In the genomic region with DNA sequence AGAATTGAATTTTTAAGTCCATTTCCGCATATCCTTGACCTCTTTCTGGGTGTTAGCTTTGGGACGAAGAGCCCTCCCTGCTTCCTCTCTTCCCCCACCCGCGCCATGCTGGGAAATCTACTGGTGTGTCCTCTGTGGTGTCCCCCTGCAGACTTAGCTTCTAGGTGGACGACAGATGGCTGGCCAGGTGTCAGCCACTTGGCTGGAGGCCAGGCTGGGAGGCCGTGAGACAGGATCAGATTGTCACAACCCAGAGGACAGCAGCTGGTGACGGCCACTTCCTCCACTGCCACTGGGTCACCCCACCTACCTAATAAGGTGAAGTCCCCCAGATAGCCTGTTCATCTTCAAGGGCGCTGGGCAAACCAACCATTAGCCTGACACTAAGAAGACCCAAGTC, we compare ENCODE assay signal across 24 cellular contexts. TPM values are rescaled to one million over a fixed set of nuclear protein-coding genes. Genes with fewer than 3 reads are reported as not detected.
DNase-seq lines count a peak whose midpoint lies in the region; ATAC-seq, FAIRE-seq and TF ChIP-seq lines count a peak whose summit lies in the region.
"Had no signal": no experiment of that assay in that cellular context is flagged by ENCODE, and none has a peak within 500 bp of the region (broad histone marks: within the 10 kb centered on the region; RNA-seq: fewer than 3 reads in every experiment).

No MANE protein-coding gene starts in this region.

- no peaks in the 10 kb centered on the region for H3K9me2 ChIP-seq in GM23338 (ENCODE audit: insufficient read depth)
- H3K9me2 ChIP-seq: SK-N-SH had no signal

- H3K27me3 ChIP-seq in K562 (ENCODE audit: control insufficient read depth in 2 of 2, insufficient read depth in 2 of 2, low read length in 2 of 2) (peaks cover 6 to 23% of the 10 kb centered on the region in 2 experiments; a peak in 3 of 5 replicates), GM23338 (ENCODE audit: insufficient read depth) (no peaks in the 10 kb centered on the region), transverse colon (peaks cover 5% of the 10 kb centered on the region)

- ATAC-seq in K562, result no peak; the same call in 2 of the 3 replicates
- no peak for ATAC-seq in GM23338
- ATAC-seq: GM12878 had no signal

- H3K36me3 Mint-ChIP-seq in GM23338 (ENCODE audit: low read depth), result no peaks in the 10 kb centered on the region

- TF ChIP-seq POLR2A in K562 (conservative IDR thresholded peaks at IDR 0.05) (no peak), transverse colon (IDR thresholded peaks at IDR 0.05) (no peak)

- intact Hi-C loops in K562 (cut with micrococcal nuclease) (no loop called here), transverse colon (cut with DNase I; ENCODE audit: low total_unique reads) (no loop called here)

- 0 out of 2 replicates have a peak, but pooled peaks cover 2% of the 10 kb centered on the region for H4K20me1 ChIP-seq in K562 (replicated peaks; ENCODE audit: control insufficient read depth, insufficient read depth, low read length)
- no peaks in the 10 kb centered on the region for H4K20me1 ChIP-seq in GM23338 (replicated peaks; ENCODE audit: insufficient read depth)

- no peaks in the 10 kb centered on the region for H3K4me1 Mint-ChIP-seq in GM23338

- no peak for FAIRE-seq in K562 (lab: Jason Lieb, UNC)
- FAIRE-seq: GM12878, HTR-8/SVneo had no signal

- H3K4me3 ChIP-seq in K562 (no peak overlapping the region), GM23338 (no peak overlapping the region), transverse colon (no peak overlapping the region)
- H3K4me3 ChIP-seq: GM12878, GM23248 had no signal

- WGBS in K562 (ENCODE audit: insufficient coverage, low coverage, missing lambda C conversion rate), result 3% methylated on average over 8 of the region's 8 CpGs
- 74 to 100% methylated on average over 1 to 8 of the region's 8 CpGs for WGBS in transverse colon (ENCODE audit: low coverage in 1 of 2), 2 donors

- H3K9me1 ChIP-seq in K562 (ENCODE audit: control insufficient read depth, insufficient read depth, low read length), result no peaks in the 10 kb centered on the region

- H3K79me2 ChIP-seq in K562 (ENCODE audit: control insufficient read depth, insufficient read depth, low read length) (no peaks in the 10 kb centered on the region), GM23338 (replicated peaks; ENCODE audit: insufficient read depth) (no peaks in the 10 kb centered on the region)

- H3K27ac Mint-ChIP-seq in GM23338, result no peak overlapping the region

- H3K9me3 ChIP-seq in K562 (replicated peaks; ENCODE audit: control insufficient read depth, insufficient read depth, low read depth, low read length) (no peaks in the 10 kb centered on the region), transverse colon (no peaks in the 10 kb centered on the region)
- H3K9me3 ChIP-seq: SK-N-SH had no signal

- TF ChIP-seq CTCF in K562 (IDR thresholded peaks at IDR 0.05 in 2 of 3, conservative IDR thresholded peaks at IDR 0.05 in 1 of 3; ENCODE audit: insufficient read depth in 2 of 3, low read depth in 1 of 3, low read length in 3 of 3), result no peak
- TF ChIP-seq CTCF in GM23338 (conservative IDR thresholded peaks at IDR 0.05; ENCODE audit: low read depth in 2 of 2), result no peak
- TF ChIP-seq CTCF in transverse colon (IDR thresholded peaks at IDR 0.05), result no peak

- POLR2A ChIA-PET in K562 (lab: Yijun Ruan, JAX), result no interaction called here

- H3K4me2 ChIP-seq in K562 (ENCODE audit: insufficient read depth, low read length) (no peak overlapping the region), GM23338 (no peak overlapping the region)
- H3K4me2 ChIP-seq: SK-N-SH had no signal

- H3K9ac ChIP-seq in K562 (ENCODE audit: insufficient read depth in 1 of 2, low read depth in 2 of 2, low read length in 2 of 2), result no peak overlapping the region
- H3K9ac ChIP-seq: GM23248, SK-N-SH had no signal

- in situ Hi-C loops in K562 (cut with MboI), result no loop called here
- in situ Hi-C loops in transverse colon (cut with MboI; ENCODE audit: low pct_ligation_motif_present in 1 of 4, low pct_unique_long_range_greater_than_20kb in 1 of 4, low sequenced_read_pairs in 3 of 4), result loop anchor here in 2 of 4 donors (10.0 kb wide), 2 partner anchors 52 to 112 kb away; no protein-coding TSS in a partner anchor

- CTCF ChIA-PET in K562 (lab: Yijun Ruan, JAX; ENCODE audit: low intra/inter-chr PET ratio), result no interaction called here

- BruUV-seq in K562 (replicated peaks; lab: Mats Ljungman, UMichigan), result no TSS peak

- H3K4me3 Mint-ChIP-seq in GM23338, result no peak overlapping the region

- no peaks in the 10 kb centered on the region for H3K9me3 Mint-ChIP-seq in GM23338

- TF ChIP-seq EP300 in K562 (IDR thresholded peaks at IDR 0.05; ENCODE audit: low read length) (no peak), transverse colon (IDR thresholded peaks at IDR 0.05; ENCODE audit: low read depth) (no peak)

- no peaks in the 10 kb centered on the region; a peak in 2 of 5 replicates for H3K4me1 ChIP-seq in K562 (replicated peaks in 1 of 2; ENCODE audit: control insufficient read depth in 2 of 2, insufficient read depth in 2 of 2, low read length in 2 of 2)
- no peaks in the 10 kb centered on the region for H3K4me1 ChIP-seq in GM23338 (ENCODE audit: insufficient read depth)
- H3K4me1 ChIP-seq in transverse colon, result no peaks in the 10 kb centered on the region

- DNase-seq in NCI-H2029 (lab: John Stamatoyannopoulos, UW) (peak; percentile 28), NCI-H2029 treated with DMSO at 0.1 percent for 48 hours (lab: John Stamatoyannopoulos, UW) (no peak), DMS53 treated with DMSO at 0.1 percent for 48 hours (lab: John Stamatoyannopoulos, UW; ENCODE audit: unreplicated experiment) (peak; percentile 57), NCI-H774 (lab: John Stamatoyannopoulos, UW) (peak; percentile 62), K562 (ENCODE audit: extremely low read depth in 1 of 4, low spot score in 3 of 4) (no peak), mesenteric fat pad (ENCODE audit: low spot score) (no peak), GM23338 (ENCODE audit: low spot score) (no peak), transverse colon (no peak)
- DNase-seq: 8988T; COR-L47; DMS153; EL; GM23248; HCEC 1CT; IMR-90; Karpas-422; NCI-H1048; NCI-H1694 treated with DMSO at 0.1 percent for 48 hours; NK-92 treated with Interleukin-12 subunit alpha and Interleukin-12 subunit beta, amount 100 ng/mL, for 24 hours; Right ventricle myocardium superior; SK-N-SH had no signal

- H3K36me3 ChIP-seq in K562 (ENCODE audit: control insufficient read depth, insufficient read depth, low read length), result no peaks in the 10 kb centered on the region
- H3K36me3 ChIP-seq in GM23338 (ENCODE audit: insufficient read depth), result no peaks in the 10 kb centered on the region
- H3K36me3 ChIP-seq in transverse colon, result no peaks in the 10 kb centered on the region

- no peaks in the 10 kb centered on the region for H3F3A ChIP-seq in GM23338 (replicated peaks; ENCODE audit: low read depth)

- no peak overlapping the region for H2AFZ ChIP-seq in K562 (ENCODE audit: low read depth, low read length)
- no peak overlapping the region for H2AFZ ChIP-seq in GM23338
- H2AFZ ChIP-seq: GM23248 had no signal

- peaks cover 11% of the 10 kb centered on the region for H3K27me3 Mint-ChIP-seq in GM23338 (ENCODE audit: insufficient read depth, low read depth, poor library complexity)

- H3K27ac ChIP-seq in K562 (ENCODE audit: extremely low read depth, low read depth, low read length) (no peak overlapping the region), GM23338 (ENCODE audit: low read depth) (no peak overlapping the region), transverse colon (no peak overlapping the region)
- H3K27ac ChIP-seq: GM23248 had no signal

- no peak for TF ChIP-seq RAD21 in K562 (CRISPR knock-in tag; conservative IDR thresholded peaks at IDR 0.05 in 1 of 2, IDR thresholded peaks at IDR 0.05 in 1 of 2)

TF ChIP-seq in K562, 482 proteins besides CTCF, POLR2A, EP300 and RAD21:
- TF ChIP-seq ZNF41 (CRISPR knock-in tag; conservative IDR thresholded peaks at IDR 0.05) (no peak), E2F3 (CRISPR knock-in tag; IDR thresholded peaks at IDR 0.05) (no peak), NFIC (IDR thresholded peaks at IDR 0.05) (peak; percentile 33; the same call in 1 of the 2 replicates)

TF ChIP-seq in GM23338, 12 proteins besides CTCF, POLR2A, EP300 and RAD21:
- no peak for TF ChIP-seq CREB1 (CRISPR knock-in tag; IDR thresholded peaks at IDR 0.05; ENCODE audit: low read depth)
- TF ChIP-seq ZNF331 (CRISPR knock-in tag; IDR thresholded peaks at IDR 0.05; ENCODE audit: low read depth), result no peak
- TF ChIP-seq STAT1 (IDR thresholded peaks at IDR 0.05; ENCODE audit: unreplicated experiment), result no peak
- TF ChIP-seq EZH2 (IDR thresholded peaks at IDR 0.05; ENCODE audit: low read depth, unreplicated experiment), result no peak
- TF ChIP-seq NANOG (IDR thresholded peaks at IDR 0.05; ENCODE audit: borderline replicate concordance), result no peak
- no peak for TF ChIP-seq EZH2phosphoT487 (IDR thresholded peaks at IDR 0.05; ENCODE audit: unreplicated experiment)

RNA-seq across cellular contexts. Expression of gene DTX1, which starts 13.3 kb away (rescaled TPM):
- total RNA-seq in K562 (2011; cell fraction: chromatin; rRNA removed; ENCODE audit: low replicate concordance), result not detected in 2 replicates
- total RNA-seq in K562 (2011; cell fraction: nucleolus; rRNA removed), result not detected in 2 replicates
- not detected in 2 replicates for total RNA-seq in K562 (2011; cell fraction: nucleoplasm; rRNA removed)
- total RNA-seq in K562 (2014; rRNA removed), result not detected in 2 replicates
- not detected in 2 replicates for total RNA-seq in K562 (2014; rRNA removed; fragmentation: Illumina TruSeq; extraction: Trizol)
- total RNA-seq in K562 (2015; rRNA removed; fragmentation: Illumina TruSeq; extraction: Trizol), result not detected in 2 replicates
- total RNA-seq in K562 (2021), result not detected in 2 replicates
- polyA plus RNA-seq in K562 (2011; rRNA removed), result not detected in 2 replicates
- not detected in 2 replicates for polyA plus RNA-seq in K562 (2011; cell fraction: cytosol; rRNA removed)
- not detected in 2 replicates for polyA plus RNA-seq in K562 (2011; cell fraction: nucleus; rRNA removed)
- not detected in 2 replicates for polyA plus RNA-seq in K562 (2012)
- polyA plus RNA-seq in K562 (2014; fragmentation: Illumina TruSeq; extraction: Trizol), result not detected in 2 replicates
- polyA plus RNA-seq in K562 (2014; fragmentation: Nextera tagmentation; extraction: Ambion mirVana), result not detected
- not detected in 2 replicates for polyA plus RNA-seq in K562 (2014; rRNA removed)
- not detected in 2 replicates for polyA minus RNA-seq in K562 (2011; rRNA and poly(A)+ RNA removed)
- not detected in 2 replicates for polyA minus RNA-seq in K562 (2011; cell fraction: cytosol; rRNA and poly(A)+ RNA removed)
- not detected in 2 replicates for polyA minus RNA-seq in K562 (2011; cell fraction: nucleus; rRNA and poly(A)+ RNA removed)
- total RNA-seq in mesenteric fat pad, result 69.9 TPM
- 4.7 and 9.0 TPM in 2 replicates for total RNA-seq in GM23338 (2014; rRNA removed; shearing (Covaris generic))
- polyA plus RNA-seq in GM23338 (2016; fragmentation: Nextera tagmentation; extraction: Ambion mirVana), result 1.6 and 1.8 TPM in 2 replicates
- 1 to 10 TPM in 3 of 4 donors, under 1 TPM in 1; 1.00 to 4.3 (median 3.0) TPM for total RNA-seq in transverse colon
- total RNA-seq: GM23248, IMR-90, MCF 10A had no signal
- polyA plus RNA-seq: GM23248, IMR-90 had no signal

Comparison
In these comparisons a context has a peak if more than half of its experiments do, and no peak if none do; other contexts are left out.
1. DNase-seq: peak in NCI-H2029 (single experiment), DMS53 treated with DMSO at 0.1 percent for 48 hours (single experiment) and NCI-H774 (single experiment); none in NCI-H2029 treated with DMSO at 0.1 percent for 48 hours (single experiment), K562 (0 of 4), mesenteric fat pad (single experiment), GM23338 (single experiment) and transverse colon (single experiment).